Comparison of ENCODE assay signal across 2 cellular contexts in the genomic region with DNA sequence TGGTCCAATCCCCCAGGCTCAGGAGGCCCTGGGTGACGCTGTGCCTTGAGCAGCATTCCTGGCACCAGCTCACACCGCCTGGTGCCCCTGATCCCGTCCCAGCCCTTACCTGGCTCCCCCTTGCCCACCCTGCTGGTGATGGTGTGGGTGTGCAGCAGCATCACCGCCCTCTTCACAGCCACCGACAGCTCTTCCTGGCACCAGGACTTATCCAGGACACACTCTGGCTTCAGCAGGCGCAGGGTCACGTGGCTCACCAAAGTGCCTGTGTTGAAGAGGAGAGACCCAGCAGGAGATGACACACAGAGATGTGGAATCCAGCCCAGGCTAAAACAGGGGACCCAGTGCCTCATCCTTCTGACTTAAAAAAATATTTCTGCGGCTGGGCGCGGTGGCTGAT.
TF ChIP-seq lines count a peak whose summit lies in the region.

No MANE protein-coding gene starts in this region.

TF ChIP-seq in HepG2, 621 proteins besides CTCF, POLR2A, EP300 and RAD21:
- TF ChIP-seq AGO2 (optimal IDR thresholded peaks at IDR 0.05; ENCODE audit: low read depth, low read length) = peak; percentile 68
- TF ChIP-seq ZNF383 (CRISPR knock-in tag; IDR thresholded peaks at IDR 0.05; ENCODE audit: borderline replicate concordance) = no peak
- no peak for TF ChIP-seq FOXK1 (CRISPR knock-in tag; IDR thresholded peaks at IDR 0.05; ENCODE audit: borderline replicate concordance, low read depth)
- TF ChIP-seq ZNF121 (CRISPR knock-in tag; IDR thresholded peaks at IDR 0.05) = no peak
- TF ChIP-seq PLRG1 (conservative IDR thresholded peaks at IDR 0.05) = no peak
- TF ChIP-seq ZNF18 (CRISPR knock-in tag; IDR thresholded peaks at IDR 0.05; ENCODE audit: insufficient replicate concordance) = no peak

TF ChIP-seq in K562, 482 proteins besides CTCF, POLR2A, EP300 and RAD21:
- TF ChIP-seq CBFA2T3 (IDR thresholded peaks at IDR 0.05) (no peak), ZBTB40 (IDR thresholded peaks at IDR 0.05) (no peak), ZBTB40 (CRISPR knock-in tag; IDR thresholded peaks at IDR 0.05) (no peak), ASH1L (IDR thresholded peaks at IDR 0.05; ENCODE audit: borderline replicate concordance, low read depth, partially characterized antibody) (no peak), ADNP (tag; IDR thresholded peaks at IDR 0.05) (no peak), TRIM24 (IDR thresholded peaks at IDR 0.05) (no peak), KDM5B (IDR thresholded peaks at IDR 0.05; ENCODE audit: insufficient replicate concordance, low read depth, low read length) (no peak), BDP1 (IDR thresholded peaks at IDR 0.05; ENCODE audit: insufficient read depth, insufficient read length) (no peak), POLR2AphosphoS5 (IDR thresholded peaks at IDR 0.05; ENCODE audit: control insufficient read depth, insufficient read depth, low read depth, low read length) (0 out of 2 replicates have a peak, but pooled peaks have one; percentile 21), POLR2G (IDR thresholded peaks at IDR 0.05; ENCODE audit: low read depth, low read length) (peak; percentile 46), PTRF (tag; IDR thresholded peaks at IDR 0.05) (no peak), ZNF146 (CRISPR knock-in tag; IDR thresholded peaks at IDR 0.05; ENCODE audit: unreplicated experiment) (no peak), YY1 (IDR thresholded peaks at IDR 0.05; ENCODE audit: borderline replicate concordance in 1 of 3, control insufficient read depth in 1 of 3, extremely low read depth in 1 of 3, insufficient read depth in 3 of 3, insufficient read length in 1 of 3, insufficient replicate concordance in 2 of 3, low read depth in 1 of 3, low read length in 2 of 3) (no peak)
- TF ChIP-seq, protein P1, sequence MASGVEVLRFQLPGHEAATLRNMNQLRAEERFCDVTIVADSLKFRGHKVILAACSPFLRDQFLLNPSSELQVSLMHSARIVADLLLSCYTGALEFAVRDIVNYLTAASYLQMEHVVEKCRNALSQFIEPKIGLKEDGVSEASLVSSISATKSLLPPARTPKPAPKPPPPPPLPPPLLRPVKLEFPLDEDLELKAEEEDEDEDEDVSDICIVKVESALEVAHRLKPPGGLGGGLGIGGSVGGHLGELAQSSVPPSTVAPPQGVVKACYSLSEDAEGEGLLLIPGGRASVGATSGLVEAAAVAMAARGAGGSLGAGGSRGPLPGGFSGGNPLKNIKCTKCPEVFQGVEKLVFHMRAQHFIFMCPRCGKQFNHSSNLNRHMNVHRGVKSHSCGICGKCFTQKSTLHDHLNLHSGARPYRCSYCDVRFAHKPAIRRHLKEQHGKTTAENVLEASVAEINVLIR (CRISPR knock-in tag; IDR thresholded peaks at IDR 0.05) = no peak
- TF ChIP-seq, protein P2, sequence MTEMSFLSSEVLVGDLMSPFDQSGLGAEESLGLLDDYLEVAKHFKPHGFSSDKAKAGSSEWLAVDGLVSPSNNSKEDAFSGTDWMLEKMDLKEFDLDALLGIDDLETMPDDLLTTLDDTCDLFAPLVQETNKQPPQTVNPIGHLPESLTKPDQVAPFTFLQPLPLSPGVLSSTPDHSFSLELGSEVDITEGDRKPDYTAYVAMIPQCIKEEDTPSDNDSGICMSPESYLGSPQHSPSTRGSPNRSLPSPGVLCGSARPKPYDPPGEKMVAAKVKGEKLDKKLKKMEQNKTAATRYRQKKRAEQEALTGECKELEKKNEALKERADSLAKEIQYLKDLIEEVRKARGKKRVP (CRISPR knock-in tag; IDR thresholded peaks at IDR 0.05) = no peak
